9 cellular contexts compared by ENCODE assay signal in the genomic region with DNA sequence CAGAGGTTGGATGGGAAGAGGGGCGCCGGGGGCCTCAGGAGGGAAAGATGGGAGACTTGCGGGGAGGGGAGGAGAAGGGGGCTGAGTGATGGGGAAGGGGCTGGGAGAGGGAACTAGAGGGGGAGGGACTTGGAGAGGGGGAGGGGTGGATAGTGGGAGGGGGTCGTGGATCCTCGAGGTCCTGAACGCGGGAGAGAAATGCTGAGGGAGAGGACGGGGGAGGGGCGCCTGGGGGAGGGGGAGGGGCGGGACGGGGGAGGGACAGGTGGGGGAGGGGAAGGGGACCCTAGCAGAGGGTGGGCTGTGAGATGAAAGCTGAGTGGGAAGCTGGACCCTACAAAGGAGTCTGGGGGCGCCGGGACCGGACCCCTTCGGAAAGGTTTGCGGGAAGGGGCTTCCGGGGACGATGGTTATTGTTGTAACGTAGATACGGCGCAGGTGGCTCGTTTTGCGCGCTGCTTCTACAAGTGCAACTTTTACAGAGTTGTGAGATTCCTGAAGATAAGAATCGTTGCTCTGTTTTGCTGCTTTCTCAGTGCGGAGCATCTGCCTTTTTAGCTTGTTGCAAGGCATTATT. TPM values are rescaled to one million over a fixed set of nuclear protein-coding genes. Genes with fewer than 3 reads are reported as not detected.
DNase-seq lines count a peak whose midpoint lies in the region; ATAC-seq, FAIRE-seq and TF ChIP-seq lines count a peak whose summit lies in the region.
"Had no signal": no experiment of that assay in that cellular context is flagged by ENCODE, and none has a peak within 500 bp of the region (broad histone marks: within the 10 kb centered on the region; RNA-seq: fewer than 3 reads in every experiment).

No MANE protein-coding gene starts in this region.

- TF ChIP-seq EP300 in HepG2 (IDR thresholded peaks at IDR 0.05; ENCODE audit: low read depth in 2 of 2, low read length in 2 of 2) (no peak), HepG2 (CRISPR knock-in tag; IDR thresholded peaks at IDR 0.05; ENCODE audit: borderline replicate concordance) (no peak), suprapubic skin (IDR thresholded peaks at IDR 0.05) (no peak)

- ATAC-seq in CD8-positive, alpha-beta T cell = no peak
- ATAC-seq in HepG2 = peak; percentile 1; the same call in 1 of the 3 replicates
- no peak for ATAC-seq in HG03565 (IDR thresholded peaks at IDR 0.05; ENCODE audit: unreplicated experiment)

- WGBS in HepG2 (ENCODE audit: low lambda C conversion rate) = 2% methylated on average over 21 of the region's 26 CpGs
- 2% methylated on average over 24 of the region's 26 CpGs for WGBS in suprapubic skin

- POLR2A ChIA-PET in CD8-positive, alpha-beta T cell (lab: Charles Lee) = interaction anchor here (1.2 to 3.6 kb wide), 3 partner anchors 14 to 20 kb away, joined by 3 to 23 read pairs (median 4); a partner anchor contains a TSS
- POLR2A ChIA-PET in HepG2 (lab: Yijun Ruan, JAX) (interaction anchor here (0.6 to 4.9 kb wide), 19 partner anchors 8 to 934 kb away, joined by 3 to 113 read pairs (median 9); a partner anchor contains a TSS), HEK293T (lab: Yijun Ruan, JAX) (no interaction called here)

- H3K4me2 ChIP-seq in HepG2 (ENCODE audit: low read depth, low read length) = peak overlapping the region; percentile 94

- H2AFZ ChIP-seq in HepG2 (ENCODE audit: low read length) = no peak overlapping the region

- no peaks in the 10 kb centered on the region for H3K36me3 ChIP-seq in CD8-positive, alpha-beta T cell (ENCODE audit: insufficient read depth, low read length)
- peaks cover 0 to 8% of the 10 kb centered on the region in 2 experiments; a peak in 2 of 5 replicates for H3K36me3 ChIP-seq in HepG2 (replicated peaks in 1 of 2; ENCODE audit: control insufficient read depth in 1 of 2, insufficient read depth in 2 of 2, low read length in 2 of 2)
- H3K36me3 ChIP-seq in suprapubic skin = peaks cover 4% of the 10 kb centered on the region

- H3K27ac Mint-ChIP-seq in CD8-positive, alpha-beta T cell = peak overlapping the region; percentile 93

- H3K4me1 ChIP-seq in CD8-positive, alpha-beta T cell (ENCODE audit: insufficient read depth, low read length) = peaks cover 20% of the 10 kb centered on the region
- H3K4me1 ChIP-seq in HepG2 (ENCODE audit: insufficient read depth, low read length) (peaks cover 83% of the 10 kb centered on the region), suprapubic skin (peaks cover 30% of the 10 kb centered on the region)

- no peaks in the 10 kb centered on the region for H3K27me3 ChIP-seq in CD8-positive, alpha-beta T cell (ENCODE audit: insufficient read depth, low read length)
- H3K27me3 ChIP-seq in HepG2 (ENCODE audit: control insufficient read depth in 1 of 2, insufficient read depth in 2 of 2, low read length in 2 of 2) = no peaks in the 10 kb centered on the region; a peak in 1 of 5 replicates
- H3K27me3 ChIP-seq in suprapubic skin = no peaks in the 10 kb centered on the region

- TF ChIP-seq CTCF in CD8-positive, alpha-beta T cell (IDR thresholded peaks at IDR 0.05) = no peak
- TF ChIP-seq CTCF in HepG2 (CRISPR knock-in tag; IDR thresholded peaks at IDR 0.05) = no peak
- TF ChIP-seq CTCF in suprapubic skin (IDR thresholded peaks at IDR 0.05) = no peak

- TF ChIP-seq POLR2A in HepG2 (IDR thresholded peaks at IDR 0.05; ENCODE audit: insufficient read depth in 1 of 2, low read depth in 2 of 2, low read length in 2 of 2) = no peak; a peak in 1 of 4 replicates
- no peak for TF ChIP-seq POLR2A in suprapubic skin (IDR thresholded peaks at IDR 0.05)

- H3K4me3 Mint-ChIP-seq in CD8-positive, alpha-beta T cell = peak overlapping the region; percentile 92

- peaks cover 40% of the 10 kb centered on the region for H3K79me2 ChIP-seq in HepG2 (ENCODE audit: insufficient read depth, low read length)

- no peak; the same call in 1 of the 2 replicates for TF ChIP-seq RAD21 in HepG2 (CRISPR knock-in tag; IDR thresholded peaks at IDR 0.05)

- peaks cover 38% of the 10 kb centered on the region for H3K4me1 Mint-ChIP-seq in CD8-positive, alpha-beta T cell (ENCODE audit: low read depth)

- FAIRE-seq in HepG2 (lab: Jason Lieb, UNC) = no peak

- no peaks in the 10 kb centered on the region; the same call in 1 of the 2 replicates for H4K20me1 ChIP-seq in HepG2 (ENCODE audit: insufficient read depth, low read length)

- CTCF ChIA-PET in CD8-positive, alpha-beta T cell (lab: Charles Lee) = interaction anchor here (1.3 kb wide), 1 partner anchor 30 kb away, joined by 4 read pairs; no protein-coding TSS in a partner anchor
- CTCF ChIA-PET in HepG2 (lab: Yijun Ruan, JAX; ENCODE audit: low intra/inter-chr PET ratio, low total read pairs) (no interaction called here), HEK293T (lab: Yijun Ruan, JAX) (no interaction called here)

- no TSS peak for BruUV-seq in HepG2 (replicated peaks; lab: Mats Ljungman, UMichigan)

- H3K9me3 Mint-ChIP-seq in CD8-positive, alpha-beta T cell = no peaks in the 10 kb centered on the region

- H3K4me3 ChIP-seq in CD8-positive, alpha-beta T cell (ENCODE audit: low read depth, low read length) = peak overlapping the region; percentile 69
- H3K4me3 ChIP-seq in HepG2 (replicated peaks in 1 of 3; ENCODE audit: insufficient read depth in 1 of 3, low read depth in 2 of 3, low read length in 3 of 3) (peak overlapping the region; percentile 63 to 84 (median 83)), suprapubic skin (peak overlapping the region; percentile 63)

- peak overlapping the region; percentile 98 for H3K9ac ChIP-seq in HepG2 (ENCODE audit: insufficient read depth, low read depth, low read length)

- H3K27me3 Mint-ChIP-seq in CD8-positive, alpha-beta T cell (ENCODE audit: low read depth) = no peaks in the 10 kb centered on the region

- peak overlapping the region; percentile 66 for H3K27ac ChIP-seq in CD8-positive, alpha-beta T cell (ENCODE audit: low read depth, low read length)
- H3K27ac ChIP-seq in HepG2 (ENCODE audit: extremely low read length, insufficient read depth, low read length) (peak overlapping the region; percentile 100), suprapubic skin (peak overlapping the region; percentile 85)

- H3K9me3 ChIP-seq in CD8-positive, alpha-beta T cell (ENCODE audit: low read length) = no peaks in the 10 kb centered on the region
- H3K9me3 ChIP-seq in HepG2 (ENCODE audit: low read length) (no peaks in the 10 kb centered on the region), suprapubic skin (no peaks in the 10 kb centered on the region)

- H3K36me3 Mint-ChIP-seq in CD8-positive, alpha-beta T cell = peaks cover 9% of the 10 kb centered on the region

- DNase-seq in CD8-positive, alpha-beta T cell = peak in 5 of 7 experiments; percentile 16 to 63 (median 42)
- DNase-seq in NAMALWA (ENCODE audit: low spot score) (peak; percentile 25), amniotic epithelial cell (ENCODE audit: low read depth) (peak; percentile 18), HepG2 (ENCODE audit: low spot score) (no peak), suprapubic skin (ENCODE audit: low spot score in 2 of 2) (no peak), HEK293T (ENCODE audit: extremely low spot score) (no peak), kidney glomerular epithelial cell (lab: John Stamatoyannopoulos, UW) (no peak)

- intact Hi-C loops in CD8-positive, alpha-beta T cell (cut with DNase I, micrococcal nuclease) = loop anchor here (1.0 to 5.0 kb wide), 8 partner anchors 20 to 1024 kb away; a partner anchor contains a TSS
- intact Hi-C loops in HepG2 (cut with micrococcal nuclease; ENCODE audit: unreplicated experiment) = loop anchor here (1.0 to 2.0 kb wide), 2 partner anchors 20 to 29 kb away; a partner anchor contains a TSS

- in situ Hi-C loops in HepG2 (cut with HindIII; ENCODE audit: extremely low pct_ligation_motif_present, low pct_unique_long_range_greater_than_20kb) = no loop called here

RNA-seq across cellular contexts. Expression of a gene that starts 0.4 kb away (rescaled TPM):
- 10 to 100 TPM; 17.2 to 18.6 TPM for total RNA-seq in CD8-positive, alpha-beta T cell
- total RNA-seq in HepG2 (2016; rRNA removed; fragmentation: Illumina TruSeq; extraction: Trizol) (24.4 and 30.3 TPM in 2 replicates), suprapubic skin (10 to 100 TPM; 12.9 to 34.8 (median 21.2) TPM)
- 8.7 and 10.7 TPM in 2 replicates for total RNA-seq in HepG2 (2016; cell fraction: cytosol; rRNA removed; fragmentation: Illumina TruSeq; extraction: Trizol; ENCODE audit: low read depth)
- total RNA-seq in HepG2 (2016; cell fraction: insoluble cytoplasmic fraction; rRNA removed; fragmentation: Illumina TruSeq; extraction: Trizol) = 24.3 and 28.9 TPM in 2 replicates
- total RNA-seq in HepG2 (2016; cell fraction: membrane; rRNA removed; fragmentation: Illumina TruSeq; extraction: Trizol) = 18.5 and 19.0 TPM in 2 replicates
- total RNA-seq in HepG2 (2016; cell fraction: nucleus; rRNA removed; fragmentation: Illumina TruSeq; extraction: Trizol) = 16.6 and 20.8 TPM in 2 replicates
- polyA plus RNA-seq in HepG2 (2011; rRNA removed) = 27.4 and 34.2 TPM in 2 replicates
- polyA plus RNA-seq in HepG2 (2011; cell fraction: cytosol; rRNA removed) = 26.3 and 39.4 TPM in 2 replicates
- 141 and 147 TPM in 2 replicates for polyA plus RNA-seq in HepG2 (2011; cell fraction: nucleus; rRNA removed)
- polyA plus RNA-seq in HepG2 (2012) = 31.4 and 36.8 TPM in 2 replicates
- 9.9 and 10.2 TPM in 2 replicates for polyA plus RNA-seq in HepG2 (2016; cell fraction: cytosol; fragmentation: Illumina TruSeq; extraction: Trizol; ENCODE audit: low read depth)
- polyA plus RNA-seq in HepG2 (2016; cell fraction: insoluble cytoplasmic fraction; fragmentation: Illumina TruSeq; extraction: Trizol; ENCODE audit: low read depth) = 35.6 and 37.8 TPM in 2 replicates
- 15.1 and 15.7 TPM in 2 replicates for polyA plus RNA-seq in HepG2 (2016; cell fraction: membrane; fragmentation: Illumina TruSeq; extraction: Trizol; ENCODE audit: low read depth)
- polyA plus RNA-seq in HepG2 (2016; cell fraction: nucleus; fragmentation: Illumina TruSeq; extraction: Trizol; ENCODE audit: insufficient read depth, low read depth) = 59.4 and 67.1 TPM in 2 replicates
- polyA minus RNA-seq in HepG2 (2011; rRNA and poly(A)+ RNA removed; ENCODE audit: low replicate concordance) = 7.0 and 28.3 TPM in 2 replicates
- polyA minus RNA-seq in HepG2 (2011; cell fraction: cytosol; rRNA and poly(A)+ RNA removed) = 15.8 and 20.3 TPM in 2 replicates
- polyA minus RNA-seq in HepG2 (2011; cell fraction: nucleus; rRNA and poly(A)+ RNA removed) = 11.1 and 17.4 TPM in 2 replicates

RNA-seq across cellular contexts. Expression of a gene that starts 20.4 kb away (rescaled TPM):
- total RNA-seq in CD8-positive, alpha-beta T cell = 10 to 100 TPM; 10.2 to 10.8 TPM
- total RNA-seq in HepG2 (2016; rRNA removed; fragmentation: Illumina TruSeq; extraction: Trizol) (35.6 and 42.8 TPM in 2 replicates), suprapubic skin (10 to 100 TPM in 3 of 4 donors, 1 to 10 TPM in 1; 9.6 to 16.3 (median 14.3) TPM)
- 29.0 and 33.1 TPM in 2 replicates for total RNA-seq in HepG2 (2016; cell fraction: cytosol; rRNA removed; fragmentation: Illumina TruSeq; extraction: Trizol; ENCODE audit: low read depth)
- 34.7 and 46.1 TPM in 2 replicates for total RNA-seq in HepG2 (2016; cell fraction: insoluble cytoplasmic fraction; rRNA removed; fragmentation: Illumina TruSeq; extraction: Trizol)
- 62.2 and 73.5 TPM in 2 replicates for total RNA-seq in HepG2 (2016; cell fraction: membrane; rRNA removed; fragmentation: Illumina TruSeq; extraction: Trizol)
- total RNA-seq in HepG2 (2016; cell fraction: nucleus; rRNA removed; fragmentation: Illumina TruSeq; extraction: Trizol) = 17.6 and 21.2 TPM in 2 replicates
- polyA plus RNA-seq in HepG2 (2011; rRNA removed) = 15.1 and 23.1 TPM in 2 replicates
- polyA plus RNA-seq in HepG2 (2011; cell fraction: cytosol; rRNA removed) = 9.6 and 21.1 TPM in 2 replicates
- 24.0 and 30.1 TPM in 2 replicates for polyA plus RNA-seq in HepG2 (2011; cell fraction: nucleus; rRNA removed)
- 20.1 and 21.2 TPM in 2 replicates for polyA plus RNA-seq in HepG2 (2012)
- 34.6 and 40.9 TPM in 2 replicates for polyA plus RNA-seq in HepG2 (2016; cell fraction: cytosol; fragmentation: Illumina TruSeq; extraction: Trizol; ENCODE audit: low read depth)
- 47.2 and 47.3 TPM in 2 replicates for polyA plus RNA-seq in HepG2 (2016; cell fraction: insoluble cytoplasmic fraction; fragmentation: Illumina TruSeq; extraction: Trizol; ENCODE audit: low read depth)
- 55.5 and 74.3 TPM in 2 replicates for polyA plus RNA-seq in HepG2 (2016; cell fraction: membrane; fragmentation: Illumina TruSeq; extraction: Trizol; ENCODE audit: low read depth)
- polyA plus RNA-seq in HepG2 (2016; cell fraction: nucleus; fragmentation: Illumina TruSeq; extraction: Trizol; ENCODE audit: insufficient read depth, low read depth) = 38.1 and 41.9 TPM in 2 replicates
- polyA minus RNA-seq in HepG2 (2011; rRNA and poly(A)+ RNA removed; ENCODE audit: low replicate concordance) = 11.1 and 37.8 TPM in 2 replicates
- 24.6 and 29.7 TPM in 2 replicates for polyA minus RNA-seq in HepG2 (2011; cell fraction: cytosol; rRNA and poly(A)+ RNA removed)
- 9.8 and 11.8 TPM in 2 replicates for polyA minus RNA-seq in HepG2 (2011; cell fraction: nucleus; rRNA and poly(A)+ RNA removed)

RNA-seq across cellular contexts. Expression of a gene that starts 34.3 kb away (rescaled TPM):
- total RNA-seq in CD8-positive, alpha-beta T cell = not detected
- not detected in 2 replicates for total RNA-seq in HepG2 (2016; rRNA removed; fragmentation: Illumina TruSeq; extraction: Trizol)
- total RNA-seq in HepG2 (2016; cell fraction: cytosol; rRNA removed; fragmentation: Illumina TruSeq; extraction: Trizol; ENCODE audit: low read depth) = not detected in 2 replicates
- total RNA-seq in HepG2 (2016; cell fraction: insoluble cytoplasmic fraction; rRNA removed; fragmentation: Illumina TruSeq; extraction: Trizol) = not detected in 2 replicates
- not detected in 2 replicates for total RNA-seq in HepG2 (2016; cell fraction: membrane; rRNA removed; fragmentation: Illumina TruSeq; extraction: Trizol)
- total RNA-seq in HepG2 (2016; cell fraction: nucleus; rRNA removed; fragmentation: Illumina TruSeq; extraction: Trizol) = not detected in 2 replicates
- polyA plus RNA-seq in HepG2 (2011; rRNA removed) = not detected in 2 replicates
- not detected in 2 replicates for polyA plus RNA-seq in HepG2 (2011; cell fraction: cytosol; rRNA removed)
- not detected in 2 replicates for polyA plus RNA-seq in HepG2 (2011; cell fraction: nucleus; rRNA removed)
- not detected in 2 replicates for polyA plus RNA-seq in HepG2 (2012)
- not detected in 2 replicates for polyA plus RNA-seq in HepG2 (2016; cell fraction: cytosol; fragmentation: Illumina TruSeq; extraction: Trizol; ENCODE audit: low read depth)
- polyA plus RNA-seq in HepG2 (2016; cell fraction: insoluble cytoplasmic fraction; fragmentation: Illumina TruSeq; extraction: Trizol; ENCODE audit: low read depth) = not detected in 2 replicates
- polyA plus RNA-seq in HepG2 (2016; cell fraction: membrane; fragmentation: Illumina TruSeq; extraction: Trizol; ENCODE audit: low read depth) = not detected in 2 replicates
- polyA plus RNA-seq in HepG2 (2016; cell fraction: nucleus; fragmentation: Illumina TruSeq; extraction: Trizol; ENCODE audit: insufficient read depth, low read depth) = not detected in 2 replicates
- polyA minus RNA-seq in HepG2 (2011; rRNA and poly(A)+ RNA removed; ENCODE audit: low replicate concordance) = not detected in 2 replicates
- not detected in 2 replicates for polyA minus RNA-seq in HepG2 (2011; cell fraction: cytosol; rRNA and poly(A)+ RNA removed)
- polyA minus RNA-seq in HepG2 (2011; cell fraction: nucleus; rRNA and poly(A)+ RNA removed) = not detected in 2 replicates
- not detected for total RNA-seq in suprapubic skin
- total RNA-seq: LHCN-M2 had no signal

RNA-seq across cellular contexts. Expression of a gene that starts 56.1 kb away (rescaled TPM):
- not detected for total RNA-seq in CD8-positive, alpha-beta T cell
- total RNA-seq in HepG2 (2016; rRNA removed; fragmentation: Illumina TruSeq; extraction: Trizol) (not detected in 2 replicates), suprapubic skin (not detected)
- total RNA-seq in HepG2 (2016; cell fraction: cytosol; rRNA removed; fragmentation: Illumina TruSeq; extraction: Trizol; ENCODE audit: low read depth) = not detected in 2 replicates
- total RNA-seq in HepG2 (2016; cell fraction: insoluble cytoplasmic fraction; rRNA removed; fragmentation: Illumina TruSeq; extraction: Trizol) = not detected in 2 replicates
- not detected in 2 replicates for total RNA-seq in HepG2 (2016; cell fraction: membrane; rRNA removed; fragmentation: Illumina TruSeq; extraction: Trizol)
- total RNA-seq in HepG2 (2016; cell fraction: nucleus; rRNA removed; fragmentation: Illumina TruSeq; extraction: Trizol) = not detected in 2 replicates
- not detected in 2 replicates for polyA plus RNA-seq in HepG2 (2011; rRNA removed)
- 0.05 TPM in 1 of 2 replicates, not detected in the other for polyA plus RNA-seq in HepG2 (2011; cell fraction: cytosol; rRNA removed)
- polyA plus RNA-seq in HepG2 (2011; cell fraction: nucleus; rRNA removed) = not detected in 2 replicates
- not detected in 2 replicates for polyA plus RNA-seq in HepG2 (2012)
- polyA plus RNA-seq in HepG2 (2016; cell fraction: cytosol; fragmentation: Illumina TruSeq; extraction: Trizol; ENCODE audit: low read depth) = 0.06 TPM in 1 of 2 replicates, not detected in the other
- polyA plus RNA-seq in HepG2 (2016; cell fraction: insoluble cytoplasmic fraction; fragmentation: Illumina TruSeq; extraction: Trizol; ENCODE audit: low read depth) = not detected in 2 replicates
- not detected in 2 replicates for polyA plus RNA-seq in HepG2 (2016; cell fraction: membrane; fragmentation: Illumina TruSeq; extraction: Trizol; ENCODE audit: low read depth)
- polyA plus RNA-seq in HepG2 (2016; cell fraction: nucleus; fragmentation: Illumina TruSeq; extraction: Trizol; ENCODE audit: insufficient read depth, low read depth) = not detected in 2 replicates
- 0.32 TPM in 1 of 2 replicates, not detected in the other for polyA minus RNA-seq in HepG2 (2011; rRNA and poly(A)+ RNA removed; ENCODE audit: low replicate concordance)
- polyA minus RNA-seq in HepG2 (2011; cell fraction: cytosol; rRNA and poly(A)+ RNA removed) = not detected in 2 replicates
- polyA minus RNA-seq in HepG2 (2011; cell fraction: nucleus; rRNA and poly(A)+ RNA removed) = not detected in 2 replicates
- total RNA-seq: LHCN-M2 had no signal

Comparison
In these comparisons a context has a peak if more than half of its experiments do, and no peak if none do; other contexts are left out.
1. DNase-seq: peak in CD8-positive, alpha-beta T cell (5 of 7), NAMALWA (single experiment) and amniotic epithelial cell (single experiment); none in HepG2 (single experiment), suprapubic skin (0 of 2), HEK293T (single experiment) and kidney glomerular epithelial cell (single experiment).
2. Peak in every context shown above with its lines, with median percentiles within 50 percentile points of each other: H3K27ac ChIP-seq and H3K4me3 ChIP-seq.